ENCODE assay signal across 9 cellular contexts in genomic region chr2:8049851-8050571, GRCh38.
DNase-seq lines count a peak whose midpoint lies in the region; ATAC-seq lines count a peak whose summit lies in the region.
"Had no signal": no experiment of that assay in that cellular context is flagged by ENCODE, and none has a peak within 500 bp of the region (broad histone marks: within the 10 kb centered on the region; RNA-seq: fewer than 3 reads in every experiment).

No MANE protein-coding gene starts in this region.

- in situ Hi-C loops in HAP-1 (cut with MboI; ENCODE audit: low sequenced_read_pairs), result no loop called here

- no peaks in the 10 kb centered on the region for H3K27me3 ChIP-seq in HAP-1 (ENCODE audit: low read depth)
- 0 out of 2 replicates have a peak, but pooled peaks cover 2% of the 10 kb centered on the region for H3K27me3 ChIP-seq in Karpas-422 (ENCODE audit: low read length)

- H3K36me3 Mint-ChIP-seq in activated naive CD4-positive, alpha-beta T cell treated with anti-CD3 and anti-CD28 coated beads for 36 hours (ENCODE audit: low read depth), result no peaks in the 10 kb centered on the region

- intact Hi-C loops in activated naive CD4-positive, alpha-beta T cell treated with anti-CD3 and anti-CD28 coated beads for 36 hours (cut with micrococcal nuclease), result loop anchor here (1.0 to 5.0 kb wide), 9 partner anchors 65 to 493 kb away; no protein-coding TSS in a partner anchor

- H3K4me1 ChIP-seq in HAP-1, result no peaks in the 10 kb centered on the region
- peaks cover 5% of the 10 kb centered on the region; the same call in 1 of the 2 replicates for H3K4me1 ChIP-seq in Karpas-422 (ENCODE audit: low read length)

- H4K20me1 ChIP-seq in Karpas-422 (ENCODE audit: insufficient read depth, low read depth, low read length), result no peaks in the 10 kb centered on the region

- no peaks in the 10 kb centered on the region for H3K79me2 ChIP-seq in Karpas-422 (ENCODE audit: low read length)

- H3K9me3 ChIP-seq in HAP-1 (no peaks in the 10 kb centered on the region), Karpas-422 (ENCODE audit: low read length) (no peaks in the 10 kb centered on the region)

- peak; percentile 82 for ATAC-seq in HG03060 (IDR thresholded peaks at IDR 0.05; ENCODE audit: low read depth, unreplicated experiment)

- no peak overlapping the region for H3K27ac ChIP-seq in Karpas-422 (ENCODE audit: low read length)
- H3K27ac ChIP-seq: C4-2B had no signal

- H3K36me3 ChIP-seq in HAP-1 (replicated peaks) (no peaks in the 10 kb centered on the region), Karpas-422 (ENCODE audit: insufficient read depth, low read length) (no peaks in the 10 kb centered on the region)

- no peak overlapping the region for H3K4me3 Mint-ChIP-seq in activated naive CD4-positive, alpha-beta T cell treated with anti-CD3 and anti-CD28 coated beads for 36 hours

- peak overlapping the region; percentile 68 for H3K27ac Mint-ChIP-seq in activated naive CD4-positive, alpha-beta T cell treated with anti-CD3 and anti-CD28 coated beads for 36 hours

- DNase-seq in stimulated activated naive CD4-positive, alpha-beta T cell treated with Interleukin-2 at 50 U/mL for 16 hours (lab: John Stamatoyannopoulos, UW), result peak; percentile 53
- DNase-seq in stimulated activated naive CD4-positive, alpha-beta T cell (lab: John Stamatoyannopoulos, UW), result no peak
- DNase-seq in activated naive CD4-positive, alpha-beta T cell treated with anti-CD3 and anti-CD28 coated beads for 36 hours, result peak; percentile 80
- DNase-seq in mesenteric fat pad (ENCODE audit: low spot score), result no peak
- no peak for DNase-seq in HAP-1 (ENCODE audit: low spot score in 2 of 2)
- no peak for DNase-seq in SK-N-DZ (ENCODE audit: low spot score)
- no peak for DNase-seq in Karpas-422

- H2AFZ ChIP-seq in Karpas-422 (ENCODE audit: low read length), result no peak overlapping the region

- CTCF ChIA-PET in activated naive CD4-positive, alpha-beta T cell treated with anti-CD3 and anti-CD28 coated beads for 36 hours (lab: Charles Lee), result interaction anchor here (0.7 kb wide), 1 partner anchor 226 kb away, joined by 3 read pairs; no protein-coding TSS in a partner anchor

- H3K4me3 ChIP-seq in HAP-1, result no peak overlapping the region
- H3K4me3 ChIP-seq in Karpas-422 (ENCODE audit: low read length), result no peak overlapping the region

- no peak overlapping the region for H3K4me2 ChIP-seq in Karpas-422 (ENCODE audit: low read depth, low read length, poor library complexity, severe bottlenecking)

- peaks cover 18% of the 10 kb centered on the region for H3K4me1 Mint-ChIP-seq in activated naive CD4-positive, alpha-beta T cell treated with anti-CD3 and anti-CD28 coated beads for 36 hours (ENCODE audit: low read depth)

- peaks cover 2% of the 10 kb centered on the region for H3K27me3 Mint-ChIP-seq in activated naive CD4-positive, alpha-beta T cell treated with anti-CD3 and anti-CD28 coated beads for 36 hours (ENCODE audit: low read depth)

- no peak overlapping the region for H3K9ac ChIP-seq in Karpas-422 (ENCODE audit: low read length)

- peaks cover 1% of the 10 kb centered on the region for H3K9me3 Mint-ChIP-seq in activated naive CD4-positive, alpha-beta T cell treated with anti-CD3 and anti-CD28 coated beads for 36 hours

- H3K9me2 ChIP-seq in Karpas-422 (replicated peaks; ENCODE audit: insufficient read depth, low read length), result no peaks in the 10 kb centered on the region

Comparison
In these comparisons a context has a peak if more than half of its experiments do, and no peak if none do; other contexts are left out.
1. DNase-seq: peak in stimulated activated naive CD4-positive, alpha-beta T cell treated with Interleukin-2 at 50 U/mL for 16 hours (single experiment) and activated naive CD4-positive, alpha-beta T cell treated with anti-CD3 and anti-CD28 coated beads for 36 hours (single experiment); none in stimulated activated naive CD4-positive, alpha-beta T cell (0 of 6), mesenteric fat pad (single experiment), HAP-1 (0 of 2), SK-N-DZ (single experiment) and Karpas-422 (single experiment).